In genomic region chr1:157993179-157994080, GRCh38 we compare ENCODE assay signal across 8 cellular contexts. TPM values are rescaled to one million over a fixed set of nuclear protein-coding genes. Genes with fewer than 3 reads are reported as not detected.
DNase-seq lines count a peak whose midpoint lies in the region; ATAC-seq and TF ChIP-seq lines count a peak whose summit lies in the region.

Gene KIRREL1 (plus strand): TSS chr1:157993645. CDS start chr1:157993677, 32 bp downstream.

- TF ChIP-seq CTCF in GM20000 (IDR thresholded peaks at IDR 0.05; ENCODE audit: extremely low read depth, missing control alignments), result no peak
- no peak for TF ChIP-seq CTCF in colonic mucosa (IDR thresholded peaks at IDR 0.05)

- H3K4me3 Mint-ChIP-seq in stimulated activated naive CD8-positive, alpha-beta T cell treated with anti-CD3 and anti-CD28 coated beads, Interleukin-15, amount 100 ng/mL, for 72 hours, result peak within 1 kb of the TSS; percentile 77 to 83

- H3K4me1 ChIP-seq in colonic mucosa, result no peaks in the 10 kb centered on the region

- no peaks in the 10 kb centered on the region for H3K9me3 Mint-ChIP-seq in stimulated activated naive CD8-positive, alpha-beta T cell treated with anti-CD3 and anti-CD28 coated beads, Interleukin-15, amount 100 ng/mL, for 72 hours

- peak within 1 kb of the TSS; percentile 12 to 56 for H3K27ac Mint-ChIP-seq in stimulated activated naive CD8-positive, alpha-beta T cell treated with anti-CD3 and anti-CD28 coated beads, Interleukin-15, amount 100 ng/mL, for 72 hours

- no peaks in the 10 kb centered on the region for H3K9me3 ChIP-seq in colonic mucosa

- intact Hi-C loops in colonic mucosa (cut with DNase I), result no loop called here

- peak within 1 kb of the TSS; percentile 80 for H3K27ac ChIP-seq in colonic mucosa
- peak within 1 kb of the TSS; percentile 21 for H3K27ac ChIP-seq in layer of hippocampus (ENCODE audit: low read depth, low read length)

- peak; percentile 49 for ATAC-seq in stimulated activated naive CD8-positive, alpha-beta T cell treated with anti-CD3 and anti-CD28 coated beads, Interleukin-15, amount 100 ng/mL, for 72 hours

- H3K4me1 Mint-ChIP-seq in stimulated activated naive CD8-positive, alpha-beta T cell treated with anti-CD3 and anti-CD28 coated beads, Interleukin-15, amount 100 ng/mL, for 72 hours, result peaks cover 9% of the 10 kb centered on the region

- H3K27me3 ChIP-seq in colonic mucosa, result no peaks in the 10 kb centered on the region
- H3K27me3 ChIP-seq in layer of hippocampus (ENCODE audit: control insufficient read depth, insufficient read depth, low read length), result no peaks in the 10 kb centered on the region

- peaks cover 38% of the 10 kb centered on the region for H3K27me3 Mint-ChIP-seq in stimulated activated naive CD8-positive, alpha-beta T cell treated with anti-CD3 and anti-CD28 coated beads, Interleukin-15, amount 100 ng/mL, for 72 hours

- H3K9ac ChIP-seq in colonic mucosa (ENCODE audit: low read depth in 2 of 2, low read length in 2 of 2), result peak within 1 kb of the TSS; percentile 59 to 72

- peak within 1 kb of the TSS; percentile 69 for H3K4me3 ChIP-seq in colonic mucosa

- H3K36me3 ChIP-seq in colonic mucosa, result no peaks in the 10 kb centered on the region

- DNase-seq in GM20000 (ENCODE audit: low spot score) (peak; percentile 42), NCI-H526 (lab: John Stamatoyannopoulos, UW) (peak; percentile 49 to 90), colonic mucosa (peak; percentile 48), NCI-H2196 treated with DMSO at 0.1 percent for 48 hours (lab: John Stamatoyannopoulos, UW; ENCODE audit: unreplicated experiment) (no peak), cortex of kidney (lab: John Stamatoyannopoulos, UW) (no peak), NCI-H2196 (lab: John Stamatoyannopoulos, UW; ENCODE audit: unreplicated experiment) (no peak)
- DNase-seq in stimulated activated naive CD8-positive, alpha-beta T cell treated with anti-CD3 and anti-CD28 coated beads, Interleukin-15, amount 100 ng/mL, for 72 hours, result no peak

RNA-seq across cellular contexts. Expression of gene KIRREL1, which starts in this region (rescaled TPM):
- 10 to 100 TPM in 1 of 2 donors, 1 to 10 TPM in 1; 5.8 to 12.8 TPM for total RNA-seq in colonic mucosa

Comparison
In these comparisons a context has a peak if more than half of its experiments do, and no peak if none do; other contexts are left out.
1. DNase-seq: peak in GM20000 (single experiment), NCI-H526 (2 of 2) and colonic mucosa (single experiment); none in stimulated activated naive CD8-positive, alpha-beta T cell treated with anti-CD3 and anti-CD28 coated beads, Interleukin-15, amount 100 ng/mL, for 72 hours (0 of 2), NCI-H2196 treated with DMSO at 0.1 percent for 48 hours (single experiment), cortex of kidney (single experiment) and NCI-H2196 (single experiment).